ENCODE assay signal across 8 cellular contexts in genomic region chr7:66921918-66922486, GRCh38. TPM values are rescaled to one million over a fixed set of nuclear protein-coding genes. Genes with fewer than 3 reads are reported as not detected.
A peak's percentile ranks its signal among the peaks of the same experiment; 100 is the strongest.
DNase-seq lines count a peak whose midpoint lies in the region; ATAC-seq and TF ChIP-seq lines count a peak whose summit lies in the region.

No MANE protein-coding gene starts in this region.

- DNase-seq in stimulated activated CD4-positive, alpha-beta T cell treated with anti-CD3 and anti-CD28 coated beads, Interleukin-2, amount 100 ng/mL, for 24 hours, result peak; percentile 14 to 23
- DNase-seq in stimulated activated CD4-positive, alpha-beta T cell treated with anti-CD3 and anti-CD28 coated beads, Interleukin-1b, Interleukin-23, amount 100 ng/mL, for 48 hours, result no peak
- DNase-seq in UCSD-AML1 (lab: John Stamatoyannopoulos, UW; ENCODE audit: unreplicated experiment) (peak; percentile 8), mesenteric fat pad (ENCODE audit: low spot score) (no peak)
- DNase-seq in effector CD8-positive, alpha-beta T cell (lab: John Stamatoyannopoulos, UW), result peak; percentile 8

- H3K9me3 Mint-ChIP-seq in nephron, result no peaks in the 10 kb centered on the region

- no peak for TF ChIP-seq CTCF in nephron (IDR thresholded peaks at IDR 0.05; ENCODE audit: unreplicated experiment in 3 of 3)

- H3K4me1 Mint-ChIP-seq in nephron, result peaks cover 27% of the 10 kb centered on the region

- H3K4me3 Mint-ChIP-seq in nephron, result peak overlapping the region; percentile 86 to 97 (median 96)

- peak overlapping the region; percentile 88 to 96 (median 91) for H3K27ac Mint-ChIP-seq in nephron

- H3K36me3 Mint-ChIP-seq in nephron (ENCODE audit: low read depth), result peaks cover 9% of the 10 kb centered on the region

- H3K27me3 Mint-ChIP-seq in nephron (ENCODE audit: low read depth), result no peaks in the 10 kb centered on the region

- ATAC-seq in HG03571 (IDR thresholded peaks at IDR 0.05; ENCODE audit: unreplicated experiment), result peak; percentile 32
- no peak for ATAC-seq in HG03139 (IDR thresholded peaks at IDR 0.05; ENCODE audit: unreplicated experiment)

RNA-seq across cellular contexts. Expression of gene TMEM248, which starts 1.0 kb away (rescaled TPM):
- 84.8 TPM for total RNA-seq in mesenteric fat pad

Comparison
In these comparisons a context has a peak if more than half of its experiments do, and no peak if none do; other contexts are left out.
1. DNase-seq: peak in stimulated activated CD4-positive, alpha-beta T cell treated with anti-CD3 and anti-CD28 coated beads, Interleukin-2, amount 100 ng/mL, for 24 hours (2 of 2), UCSD-AML1 (single experiment) and effector CD8-positive, alpha-beta T cell (single experiment); none in stimulated activated CD4-positive, alpha-beta T cell treated with anti-CD3 and anti-CD28 coated beads, Interleukin-1b, Interleukin-23, amount 100 ng/mL, for 48 hours (single experiment) and mesenteric fat pad (single experiment).